ENCODE assay signal across 29 cellular contexts in genomic region chr21:27580276-27580675, GRCh38.
DNase-seq lines count a peak whose midpoint lies in the region; ATAC-seq and TF ChIP-seq lines count a peak whose summit lies in the region.
"Had no signal": no experiment of that assay in that cellular context is flagged by ENCODE, and none has a peak within 500 bp of the region (broad histone marks: within the 10 kb centered on the region; RNA-seq: fewer than 3 reads in every experiment).

No MANE protein-coding gene starts in this region.

- H3K9me3 ChIP-seq in skeletal muscle satellite cell (replicated peaks; ENCODE audit: low read length), result no peaks in the 10 kb centered on the region
- H3K9me3 ChIP-seq: adrenal gland, tibial artery had no signal

- DNase-seq in HT1080 (ENCODE audit: low read depth) (peak; percentile 7), amniotic epithelial cell (ENCODE audit: low read depth) (peak; percentile 32), fibroblast of pulmonary artery (ENCODE audit: low read depth) (peak; percentile 26), NAMALWA (ENCODE audit: low spot score) (no peak)
- no peak for DNase-seq in activated CD4-positive, alpha-beta memory T cell treated with anti-CD3 and anti-CD28 coated beads for 36 hours
- DNase-seq: activated CD8-positive, alpha-beta memory T cell treated with anti-CD3 and anti-CD28 coated beads for 24 hours; activated naive CD4-positive, alpha-beta T cell; activated T-cell treated with anti-CD3 and anti-CD28 coated beads, Interleukin-2, amount 50 U/mL, for 24 hours; adrenal gland; CD4-positive, alpha-beta T cell; central memory CD4-positive, alpha-beta T cell; DMS 273 treated with DMSO at 0.1 percent for 48 hours; GF-D8; glutamatergic neuron; left colon; naive thymus-derived CD4-positive, alpha-beta T cell; NCI-H187; NCI-H2227 treated with DMSO at 0.1 percent for 48 hours; NCI-H748 treated with DMSO at 0.1 percent for 48 hours; SHP77; spleen; stimulated activated CD4-positive, alpha-beta T cell treated with anti-CD3 and anti-CD28 coated beads, Interleukin-4, amount 100 ng/mL, for 4 hours; T-cell; tibial artery had no signal

- intact Hi-C loops in activated CD4-positive, alpha-beta memory T cell treated with anti-CD3 and anti-CD28 coated beads for 36 hours (cut with micrococcal nuclease), result no loop called here

- peaks cover 35% of the 10 kb centered on the region for H3K4me1 ChIP-seq in skeletal muscle satellite cell (ENCODE audit: control insufficient read depth, insufficient read depth, low read length)
- H3K4me1 ChIP-seq: adrenal gland, spleen had no signal

- CTCF ChIA-PET in activated CD4-positive, alpha-beta memory T cell treated with anti-CD3 and anti-CD28 coated beads for 36 hours (lab: Charles Lee), result no interaction called here

- no peak overlapping the region for H3K27ac Mint-ChIP-seq in activated CD4-positive, alpha-beta memory T cell treated with anti-CD3 and anti-CD28 coated beads for 36 hours
- H3K27ac Mint-ChIP-seq: activated T-cell treated with anti-CD3 and anti-CD28 coated beads, Interleukin-2, amount 50 U/mL, for 24 hours; CD4-positive, alpha-beta T cell; IgD-negative memory B cell; naive thymus-derived CD4-positive, alpha-beta T cell; stimulated activated naive CD8-positive, alpha-beta T cell treated with anti-CD3 and anti-CD28 coated beads, Interleukin-15, Interleukin-2, amounts not matched to agents 100 ng/mL and 50 ng/mL, for 24 hours; T-cell had no signal

- POLR2A ChIA-PET in activated CD4-positive, alpha-beta memory T cell treated with anti-CD3 and anti-CD28 coated beads for 36 hours (lab: Charles Lee), result no interaction called here

- no peaks in the 10 kb centered on the region for H3K36me3 Mint-ChIP-seq in activated CD4-positive, alpha-beta memory T cell treated with anti-CD3 and anti-CD28 coated beads for 36 hours
- H3K36me3 Mint-ChIP-seq: IgD-negative memory B cell; naive thymus-derived CD4-positive, alpha-beta T cell; T-cell had no signal

- H3K27me3 Mint-ChIP-seq in activated CD4-positive, alpha-beta memory T cell treated with anti-CD3 and anti-CD28 coated beads for 36 hours, result no peaks in the 10 kb centered on the region
- H3K27me3 Mint-ChIP-seq: activated T-cell treated with anti-CD3 and anti-CD28 coated beads, Interleukin-2, amount 50 U/mL, for 24 hours; CD4-positive, alpha-beta T cell; IgD-negative memory B cell; naive thymus-derived CD4-positive, alpha-beta T cell; stimulated activated naive CD8-positive, alpha-beta T cell treated with anti-CD3 and anti-CD28 coated beads, Interleukin-15, Interleukin-2, amounts not matched to agents 100 ng/mL and 50 ng/mL, for 24 hours; T-cell had no signal

- H3K4me2 ChIP-seq in skeletal muscle satellite cell (ENCODE audit: low read length), result no peak overlapping the region

- H3K4me3 ChIP-seq in fibroblast of pulmonary artery (replicated peaks; ENCODE audit: low read depth, low read length), result no peak overlapping the region
- H3K4me3 ChIP-seq in skeletal muscle satellite cell (ENCODE audit: low read length), result no peak overlapping the region
- H3K4me3 ChIP-seq: adrenal gland, spleen, tibial artery had no signal

- TF ChIP-seq CTCF in fibroblast of pulmonary artery (IDR thresholded peaks at IDR 0.05; ENCODE audit: low read length, missing control alignments), result no peak

- peak overlapping the region; percentile 23 for H3K9ac ChIP-seq in skeletal muscle satellite cell (ENCODE audit: low read depth, low read length)

- peaks cover 6% of the 10 kb centered on the region for H3K9me3 Mint-ChIP-seq in activated CD4-positive, alpha-beta memory T cell treated with anti-CD3 and anti-CD28 coated beads for 36 hours
- H3K9me3 Mint-ChIP-seq: CD4-positive, alpha-beta T cell; IgD-negative memory B cell had no signal

- peaks cover 4% of the 10 kb centered on the region for H3K36me3 ChIP-seq in skeletal muscle satellite cell (ENCODE audit: insufficient read depth, low read length)
- H3K36me3 ChIP-seq: adrenal gland, spleen, tibial artery had no signal

- ATAC-seq in GM18870 (IDR thresholded peaks at IDR 0.05; ENCODE audit: unreplicated experiment) (no peak), HG03097 (IDR thresholded peaks at IDR 0.05; ENCODE audit: low FRiP score, unreplicated experiment) (no peak)
- ATAC-seq: left colon; naive thymus-derived CD4-positive, alpha-beta T cell; T-cell had no signal

- H3K4me3 Mint-ChIP-seq in activated CD4-positive, alpha-beta memory T cell treated with anti-CD3 and anti-CD28 coated beads for 36 hours, result no peak overlapping the region
- H3K4me3 Mint-ChIP-seq: activated T-cell treated with anti-CD3 and anti-CD28 coated beads, Interleukin-2, amount 50 U/mL, for 24 hours; CD4-positive, alpha-beta T cell; IgD-negative memory B cell; naive thymus-derived CD4-positive, alpha-beta T cell; stimulated activated naive CD8-positive, alpha-beta T cell treated with anti-CD3 and anti-CD28 coated beads, Interleukin-15, Interleukin-2, amounts not matched to agents 100 ng/mL and 50 ng/mL, for 24 hours; T-cell had no signal

- no peaks in the 10 kb centered on the region for H3K27me3 ChIP-seq in skeletal muscle satellite cell (ENCODE audit: control insufficient read depth, insufficient read depth, low read length)
- H3K27me3 ChIP-seq: adrenal gland, spleen, tibial artery had no signal

- H3K4me1 Mint-ChIP-seq in activated CD4-positive, alpha-beta memory T cell treated with anti-CD3 and anti-CD28 coated beads for 36 hours (ENCODE audit: low read depth), result no peaks in the 10 kb centered on the region
- H3K4me1 Mint-ChIP-seq: IgD-negative memory B cell; naive thymus-derived CD4-positive, alpha-beta T cell; T-cell had no signal

Comparison
In these comparisons a context has a peak if more than half of its experiments do, and no peak if none do; other contexts are left out.
1. DNase-seq: peak in HT1080 (single experiment), amniotic epithelial cell (single experiment) and fibroblast of pulmonary artery (single experiment); none in activated CD4-positive, alpha-beta memory T cell treated with anti-CD3 and anti-CD28 coated beads for 36 hours (single experiment) and NAMALWA (single experiment).